Comparison of ENCODE assay signal across 20 cellular contexts in the genomic region with DNA sequence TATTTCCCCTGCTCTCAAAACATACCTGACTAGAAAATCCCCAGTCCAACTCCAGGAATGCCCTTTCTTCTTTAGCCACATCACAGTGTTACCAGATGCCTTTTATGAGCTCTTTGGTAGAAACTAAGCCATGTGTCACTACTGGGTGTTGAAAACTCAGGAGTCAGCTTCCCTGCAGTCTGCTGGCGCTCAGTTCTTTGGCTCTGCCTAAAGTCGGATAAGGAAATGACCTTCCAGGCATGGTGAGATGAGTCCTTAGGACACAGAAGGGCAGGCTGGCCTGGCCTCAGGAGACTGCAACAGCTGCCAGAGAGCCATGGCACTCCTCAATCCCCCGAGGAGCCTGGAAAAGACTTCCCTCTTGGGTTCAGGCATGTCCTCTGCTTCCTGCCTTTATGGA.
DNase-seq lines count a peak whose midpoint lies in the region; ATAC-seq and TF ChIP-seq lines count a peak whose summit lies in the region.
"Had no signal": no experiment of that assay in that cellular context is flagged by ENCODE, and none has a peak within 500 bp of the region (broad histone marks: within the 10 kb centered on the region; RNA-seq: fewer than 3 reads in every experiment).

No MANE protein-coding gene starts in this region.

- 17% methylated on average over 3 of the region's 3 CpGs for whole genome bisulfite sequencing in heart right ventricle, 2 donors

- H3K27ac Mint-ChIP-seq in activated T-helper 1 cell treated with anti-CD3 and anti-CD28 coated beads, Interleukin-12 subunit alpha, Interleukin-12 subunit beta, Interleukin-2, Interleukin-4 antibody, amounts not matched to agents 30 ng/mL and 10 ng/mL and 1 ng/mL, durations not matched to agents 14 hours and 24 hours and 36 hours, result no peak overlapping the region
- H3K27ac Mint-ChIP-seq: activated naive CD8-positive, alpha-beta T cell; type B pancreatic cell had no signal

- in situ Hi-C loops in ACHN (cut with HindIII; ENCODE audit: low pct_ligation_motif_present, low pct_unique_long_range_greater_than_20kb, low sequenced_read_pairs), result no loop called here

- H3K27ac ChIP-seq in ascending aorta (peak overlapping the region; percentile 57 to 75), heart right ventricle (peak overlapping the region; percentile 54 to 86 (median 76)), skeletal muscle tissue (ENCODE audit: low read depth, low read length) (peak overlapping the region; percentile 70)
- H3K27ac ChIP-seq: lower lobe of right lung had no signal

- H3K9ac ChIP-seq in skeletal muscle tissue (ENCODE audit: low read depth in 1 of 3, low read length in 3 of 3), result peak overlapping the region in 2 of 3 donors; percentile 54 to 57

- intact Hi-C loops in ascending aorta (cut with DNase I), result no loop called here
- intact Hi-C loops in heart right ventricle (cut with DNase I), result loop anchor here in 2 of 10 donors (2.0 to 5.0 kb wide), 2 partner anchors 19 to 84 kb away; no protein-coding TSS in a partner anchor
- intact Hi-C loops in activated T-helper 1 cell treated with anti-CD3 and anti-CD28 coated beads, Interleukin-12 subunit alpha, Interleukin-12 subunit beta, Interleukin-2, Interleukin-4 antibody, amounts not matched to agents 30 ng/mL and 10 ng/mL and 1 ng/mL, durations not matched to agents 14 hours and 24 hours and 36 hours (cut with micrococcal nuclease), result no loop called here

- TF ChIP-seq CTCF in ascending aorta (IDR thresholded peaks at IDR 0.05), result no peak
- TF ChIP-seq CTCF in heart right ventricle (IDR thresholded peaks at IDR 0.05), result no peak

- H3K4me3 ChIP-seq in ascending aorta (peak overlapping the region in 1 of 2 donors; percentile 10), heart right ventricle (peak overlapping the region in 3 of 10 donors; percentile 12 to 25 (median 24)), skeletal muscle tissue (ENCODE audit: low read length in 3 of 3) (peak overlapping the region; percentile 13 to 52 (median 42))
- H3K4me3 ChIP-seq: lower lobe of right lung had no signal

- DNase-seq in M059J (ENCODE audit: low read depth) (peak; percentile 64), ascending aorta (ENCODE audit: low spot score in 2 of 2) (peak in 1 of 2 donors; percentile 71), heart right ventricle (peak; percentile 59 to 62), globus pallidus (ENCODE audit: low spot score) (no peak), ACHN (no peak)
- DNase-seq in activated T-helper 1 cell treated with anti-CD3 and anti-CD28 coated beads, Interleukin-12 subunit alpha, Interleukin-12 subunit beta, Interleukin-2, Interleukin-4 antibody, amounts not matched to agents 30 ng/mL and 10 ng/mL and 1 ng/mL, durations not matched to agents 14 hours and 24 hours and 36 hours (ENCODE audit: low spot score), result no peak
- DNase-seq: activated CD4-positive, alpha-beta T cell treated with anti-CD3 and anti-CD28 coated beads, Interleukin-2, amount 50 U/mL, for 48 hours; activated CD4-positive, CD25-positive, alpha-beta regulatory T cell; activated CD8-positive, alpha-beta memory T cell treated with anti-CD3 and anti-CD28 coated beads, Interleukin-2, amount 50 U/mL, for 4 hours; BE2C; hypothalamus; Karpas-422; lower lobe of right lung; NCI-H187 treated with DMSO at 0.1 percent for 48 hours; NCI-H69; T1000 had no signal

- H3K9me3 Mint-ChIP-seq in activated T-helper 1 cell treated with anti-CD3 and anti-CD28 coated beads, Interleukin-12 subunit alpha, Interleukin-12 subunit beta, Interleukin-2, Interleukin-4 antibody, amounts not matched to agents 30 ng/mL and 10 ng/mL and 1 ng/mL, durations not matched to agents 14 hours and 24 hours and 36 hours, result no peaks in the 10 kb centered on the region

- H3K36me3 ChIP-seq in ascending aorta (no peaks in the 10 kb centered on the region), heart right ventricle (no peaks in the 10 kb centered on the region), skeletal muscle tissue (ENCODE audit: control insufficient read depth in 3 of 3, insufficient read depth in 3 of 3, low read length in 3 of 3) (peaks cover 0 to 2% (median 0%) of the 10 kb centered on the region in 3 donors)
- H3K36me3 ChIP-seq: BE2C, lower lobe of right lung had no signal

- H3K9me3 ChIP-seq in ascending aorta (no peaks in the 10 kb centered on the region), heart right ventricle (no peaks in the 10 kb centered on the region), skeletal muscle tissue (ENCODE audit: control insufficient read depth in 3 of 3, low read length in 3 of 3) (no peaks in the 10 kb centered on the region)
- H3K9me3 ChIP-seq: BE2C, lower lobe of right lung had no signal

- no peaks in the 10 kb centered on the region for H3K27me3 ChIP-seq in ascending aorta
- no peaks in the 10 kb centered on the region for H3K27me3 ChIP-seq in heart right ventricle
- no peaks in the 10 kb centered on the region for H3K27me3 ChIP-seq in skeletal muscle tissue (ENCODE audit: control insufficient read depth in 3 of 3, insufficient read depth in 3 of 3, low read length in 3 of 3)
- H3K27me3 ChIP-seq: BE2C had no signal

- H3K36me3 Mint-ChIP-seq in activated T-helper 1 cell treated with anti-CD3 and anti-CD28 coated beads, Interleukin-12 subunit alpha, Interleukin-12 subunit beta, Interleukin-2, Interleukin-4 antibody, amounts not matched to agents 30 ng/mL and 10 ng/mL and 1 ng/mL, durations not matched to agents 14 hours and 24 hours and 36 hours (ENCODE audit: low read depth), result no peaks in the 10 kb centered on the region
- H3K36me3 Mint-ChIP-seq: activated naive CD8-positive, alpha-beta T cell; type B pancreatic cell had no signal

- no peak overlapping the region for H3K4me3 Mint-ChIP-seq in activated T-helper 1 cell treated with anti-CD3 and anti-CD28 coated beads, Interleukin-12 subunit alpha, Interleukin-12 subunit beta, Interleukin-2, Interleukin-4 antibody, amounts not matched to agents 30 ng/mL and 10 ng/mL and 1 ng/mL, durations not matched to agents 14 hours and 24 hours and 36 hours
- H3K4me3 Mint-ChIP-seq: activated naive CD8-positive, alpha-beta T cell; neural crest cell; type B pancreatic cell had no signal

- H3K4me1 Mint-ChIP-seq in activated T-helper 1 cell treated with anti-CD3 and anti-CD28 coated beads, Interleukin-12 subunit alpha, Interleukin-12 subunit beta, Interleukin-2, Interleukin-4 antibody, amounts not matched to agents 30 ng/mL and 10 ng/mL and 1 ng/mL, durations not matched to agents 14 hours and 24 hours and 36 hours (ENCODE audit: low read depth), result no peaks in the 10 kb centered on the region
- H3K4me1 Mint-ChIP-seq: neural crest cell had no signal

- ATAC-seq in heart right ventricle, result peak; percentile 80 to 96 (median 91)
- ATAC-seq: lower lobe of right lung had no signal

- H3K4me1 ChIP-seq in ascending aorta (peaks cover 4 to 18% of the 10 kb centered on the region in 2 donors), heart right ventricle (peaks cover 8 to 47% (median 36%) of the 10 kb centered on the region in 9 donors), skeletal muscle tissue (ENCODE audit: control insufficient read depth in 3 of 3, insufficient read depth in 3 of 3, low read length in 3 of 3) (peaks cover 30 to 37% (median 35%) of the 10 kb centered on the region in 3 donors)
- H3K4me1 ChIP-seq: BE2C, lower lobe of right lung had no signal

- H3K27me3 Mint-ChIP-seq in activated T-helper 1 cell treated with anti-CD3 and anti-CD28 coated beads, Interleukin-12 subunit alpha, Interleukin-12 subunit beta, Interleukin-2, Interleukin-4 antibody, amounts not matched to agents 30 ng/mL and 10 ng/mL and 1 ng/mL, durations not matched to agents 14 hours and 24 hours and 36 hours (ENCODE audit: insufficient read depth), result peaks cover 8% of the 10 kb centered on the region
- H3K27me3 Mint-ChIP-seq: activated naive CD8-positive, alpha-beta T cell had no signal

Comparison
In these comparisons a context has a peak if more than half of its experiments do, and no peak if none do; other contexts are left out.
1. DNase-seq: peak in M059J (single experiment) and heart right ventricle (2 of 2); none in globus pallidus (single experiment), ACHN (single experiment) and activated T-helper 1 cell treated with anti-CD3 and anti-CD28 coated beads, Interleukin-12 subunit alpha, Interleukin-12 subunit beta, Interleukin-2, Interleukin-4 antibody, amounts not matched to agents 30 ng/mL and 10 ng/mL and 1 ng/mL, durations not matched to agents 14 hours and 24 hours and 36 hours (single experiment).
2. Peak in every context shown above with its lines, with median percentiles within 50 percentile points of each other: H3K27ac ChIP-seq.